ENCODE assay signal across 12 cellular contexts in the genomic region with DNA sequence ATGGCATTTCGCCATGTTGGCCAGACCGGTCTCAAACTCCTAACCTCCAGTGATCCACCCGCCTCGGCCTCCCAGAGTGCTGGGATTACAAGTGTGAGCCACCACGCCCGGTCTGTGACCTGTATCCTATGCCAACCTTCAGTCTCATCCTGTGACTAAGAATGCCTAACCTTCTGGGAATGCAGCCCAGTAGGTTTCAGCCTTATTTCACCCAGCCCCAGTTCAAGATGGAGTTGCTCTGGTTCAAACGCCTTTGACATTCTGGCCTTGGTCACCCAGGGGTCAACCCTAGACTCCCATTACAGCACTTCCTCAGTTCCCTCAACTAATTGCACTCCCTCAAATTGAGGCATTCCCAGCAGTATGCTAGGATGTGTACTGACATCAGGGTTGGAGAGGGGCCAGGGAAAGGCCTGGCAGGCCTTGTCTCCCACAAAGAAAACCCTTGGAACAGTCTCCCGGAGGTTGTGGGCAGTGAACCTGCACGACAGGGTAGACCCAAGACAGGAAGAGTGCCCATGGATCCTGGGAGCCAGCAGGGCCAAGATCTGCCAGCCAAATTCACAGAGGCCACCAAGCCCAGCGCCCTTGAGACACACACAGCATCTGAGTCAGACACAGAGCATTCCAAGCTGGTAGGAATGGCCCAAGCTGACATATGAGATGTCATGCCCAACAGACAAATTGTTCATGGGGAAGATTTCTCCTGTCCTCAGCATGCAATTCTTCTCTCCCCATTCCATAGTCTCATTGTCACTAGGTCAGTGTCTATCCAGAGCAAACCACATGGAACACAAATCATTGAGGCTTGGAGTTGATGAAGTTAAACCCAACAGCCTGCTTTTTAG. TPM values are rescaled to one million over a fixed set of nuclear protein-coding genes. Genes with fewer than 3 reads are reported as not detected.
DNase-seq lines count a peak whose midpoint lies in the region; ATAC-seq and TF ChIP-seq lines count a peak whose summit lies in the region.
"Had no signal": no experiment of that assay in that cellular context is flagged by ENCODE, and none has a peak within 500 bp of the region (broad histone marks: within the 10 kb centered on the region; RNA-seq: fewer than 3 reads in every experiment).

No MANE protein-coding gene starts in this region.

- peaks cover under 1% of the 10 kb centered on the region for H3K4me1 Mint-ChIP-seq in activated T-helper 1 cell treated with anti-CD3 and anti-CD28 coated beads, Interleukin-12 subunit alpha, Interleukin-12 subunit beta, Interleukin-2, Interleukin-4 antibody, amounts not matched to agents 30 ng/mL and 10 ng/mL and 1 ng/mL, durations not matched to agents 14 hours and 24 hours and 36 hours (ENCODE audit: low read depth)

- no peaks in the 10 kb centered on the region for H3K27me3 ChIP-seq in brain microvascular endothelial cell (replicated peaks)
- no peaks in the 10 kb centered on the region for H3K27me3 ChIP-seq in testis

- ATAC-seq in GM21423 (IDR thresholded peaks at IDR 0.05; ENCODE audit: unreplicated experiment) (no peak), HG03139 (IDR thresholded peaks at IDR 0.05; ENCODE audit: unreplicated experiment) (no peak), GM18909 (IDR thresholded peaks at IDR 0.05; ENCODE audit: poor library complexity, unreplicated experiment) (no peak)

- H3K4me1 ChIP-seq in testis: no peaks in the 10 kb centered on the region
- H3K4me1 ChIP-seq: HAP-1 had no signal

- intact Hi-C loops in testis (cut with DNase I; ENCODE audit: low total_unique reads): no loop called here
- intact Hi-C loops in activated T-helper 1 cell treated with anti-CD3 and anti-CD28 coated beads, Interleukin-12 subunit alpha, Interleukin-12 subunit beta, Interleukin-2, Interleukin-4 antibody, amounts not matched to agents 30 ng/mL and 10 ng/mL and 1 ng/mL, durations not matched to agents 14 hours and 24 hours and 36 hours (cut with micrococcal nuclease): no loop called here

- no peaks in the 10 kb centered on the region for H3K27me3 Mint-ChIP-seq in activated T-helper 1 cell treated with anti-CD3 and anti-CD28 coated beads, Interleukin-12 subunit alpha, Interleukin-12 subunit beta, Interleukin-2, Interleukin-4 antibody, amounts not matched to agents 30 ng/mL and 10 ng/mL and 1 ng/mL, durations not matched to agents 14 hours and 24 hours and 36 hours (ENCODE audit: insufficient read depth)
- H3K27me3 Mint-ChIP-seq: activated naive CD8-positive, alpha-beta T cell had no signal

- no peaks in the 10 kb centered on the region for H3K9me3 Mint-ChIP-seq in activated T-helper 1 cell treated with anti-CD3 and anti-CD28 coated beads, Interleukin-12 subunit alpha, Interleukin-12 subunit beta, Interleukin-2, Interleukin-4 antibody, amounts not matched to agents 30 ng/mL and 10 ng/mL and 1 ng/mL, durations not matched to agents 14 hours and 24 hours and 36 hours

- H3K36me3 Mint-ChIP-seq in activated T-helper 1 cell treated with anti-CD3 and anti-CD28 coated beads, Interleukin-12 subunit alpha, Interleukin-12 subunit beta, Interleukin-2, Interleukin-4 antibody, amounts not matched to agents 30 ng/mL and 10 ng/mL and 1 ng/mL, durations not matched to agents 14 hours and 24 hours and 36 hours (ENCODE audit: low read depth): peaks cover 8% of the 10 kb centered on the region
- H3K36me3 Mint-ChIP-seq: activated naive CD8-positive, alpha-beta T cell had no signal

- TF ChIP-seq CTCF in brain microvascular endothelial cell (IDR thresholded peaks at IDR 0.05; ENCODE audit: low read depth, low read length, missing control alignments): no peak
- no peak for TF ChIP-seq CTCF in testis (IDR thresholded peaks at IDR 0.05)

- H3K27ac ChIP-seq in brain microvascular endothelial cell: no peak overlapping the region
- no peak overlapping the region for H3K27ac ChIP-seq in testis
- H3K27ac ChIP-seq: VCaP had no signal

- in situ Hi-C loops in brain microvascular endothelial cell (cut with HindIII; ENCODE audit: low pct_ligation_motif_present, low sequenced_read_pairs): no loop called here

- no peak overlapping the region for H3K4me3 Mint-ChIP-seq in activated T-helper 1 cell treated with anti-CD3 and anti-CD28 coated beads, Interleukin-12 subunit alpha, Interleukin-12 subunit beta, Interleukin-2, Interleukin-4 antibody, amounts not matched to agents 30 ng/mL and 10 ng/mL and 1 ng/mL, durations not matched to agents 14 hours and 24 hours and 36 hours
- H3K4me3 Mint-ChIP-seq: activated naive CD8-positive, alpha-beta T cell had no signal

- WGBS in testis, 2 donors: 78% methylated on average over 5 to 10 of the region's 10 CpGs

- TF ChIP-seq POLR2A in testis (IDR thresholded peaks at IDR 0.05): no peak

- DNase-seq in HS-27A (ENCODE audit: low read depth) (peak; percentile 79), brain microvascular endothelial cell (peak; percentile 36), hepatic stellate cell (ENCODE audit: low spot score) (peak; percentile 72), testis (peak; percentile 54)
- no peak for DNase-seq in activated T-helper 1 cell treated with anti-CD3 and anti-CD28 coated beads, Interleukin-12 subunit alpha, Interleukin-12 subunit beta, Interleukin-2, Interleukin-4 antibody, amounts not matched to agents 30 ng/mL and 10 ng/mL and 1 ng/mL, durations not matched to agents 14 hours and 24 hours and 36 hours (ENCODE audit: low spot score)
- DNase-seq: NCI-H69 had no signal

- no peaks in the 10 kb centered on the region for H3K36me3 ChIP-seq in brain microvascular endothelial cell (replicated peaks)
- H3K36me3 ChIP-seq in testis (ENCODE audit: low read depth, missing control alignments): no peaks in the 10 kb centered on the region
- H3K36me3 ChIP-seq: HAP-1 had no signal

- H3K27ac Mint-ChIP-seq in activated T-helper 1 cell treated with anti-CD3 and anti-CD28 coated beads, Interleukin-12 subunit alpha, Interleukin-12 subunit beta, Interleukin-2, Interleukin-4 antibody, amounts not matched to agents 30 ng/mL and 10 ng/mL and 1 ng/mL, durations not matched to agents 14 hours and 24 hours and 36 hours: no peak overlapping the region
- H3K27ac Mint-ChIP-seq: activated naive CD8-positive, alpha-beta T cell had no signal

- no peaks in the 10 kb centered on the region for H3K9me3 ChIP-seq in testis
- H3K9me3 ChIP-seq: HAP-1 had no signal

- H3K4me3 ChIP-seq in brain microvascular endothelial cell (ENCODE audit: low read depth, low read length): no peak overlapping the region
- H3K4me3 ChIP-seq in testis: no peak overlapping the region
- H3K4me3 ChIP-seq: HAP-1 had no signal

RNA-seq across cellular contexts. Expression of a gene that starts 24.9 kb away (rescaled TPM):
- 10 to 100 TPM; 16.2 to 16.3 TPM for total RNA-seq in testis
- 17.1 TPM for polyA plus RNA-seq in testis (ENCODE audit: insufficient read depth, low read depth, low replicate concordance)
- 28.8 TPM in 2 replicates for total RNA-seq in activated T-helper 1 cell treated with anti-CD3 and anti-CD28 coated beads, Interleukin-12 subunit alpha, Interleukin-12 subunit beta, Interleukin-2, Interleukin-4 antibody, amounts not matched to agents 30 ng/mL and 10 ng/mL and 1 ng/mL, durations not matched to agents 14 hours and 24 hours and 36 hours
